Comparison of ENCODE assay signal across 9 cellular contexts in the genomic region with DNA sequence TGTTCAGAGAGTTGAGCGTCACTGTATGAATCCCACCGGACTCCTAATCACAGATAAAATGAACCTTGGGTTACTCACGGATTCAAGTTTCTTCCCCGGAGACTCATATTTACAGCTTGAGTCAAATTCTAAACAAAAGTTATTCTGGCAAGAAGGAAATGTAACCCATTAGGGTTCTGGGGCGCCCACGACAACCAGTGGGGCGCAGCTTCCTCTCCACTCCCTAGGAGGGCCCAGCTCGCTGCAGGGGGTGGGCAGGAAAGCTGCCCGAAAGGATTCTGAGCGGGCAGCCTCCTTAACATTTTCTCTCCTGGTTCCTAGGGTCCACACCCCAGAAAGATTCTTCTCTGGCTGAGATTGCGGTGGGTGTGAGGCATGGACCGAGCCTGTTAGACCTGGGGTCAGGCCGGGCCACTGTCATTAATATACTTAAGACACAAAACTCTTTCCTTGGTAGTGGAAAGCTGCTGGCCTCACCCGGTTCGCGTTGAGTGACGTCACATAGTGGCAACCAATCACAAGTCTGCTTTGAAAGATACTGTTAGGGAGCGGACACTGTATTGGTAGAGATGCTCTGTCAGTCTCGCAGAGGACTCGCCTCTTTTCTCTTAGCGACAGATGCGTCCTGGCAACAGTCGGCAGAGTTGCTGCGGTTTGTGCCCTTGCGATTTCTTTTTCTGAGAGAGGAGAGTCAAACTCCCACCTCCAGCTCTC. TPM values are rescaled to one million over a fixed set of nuclear protein-coding genes. Genes with fewer than 3 reads are reported as not detected.
DNase-seq lines count a peak whose midpoint lies in the region; ATAC-seq and TF ChIP-seq lines count a peak whose summit lies in the region.
"Had no signal": no experiment of that assay in that cellular context is flagged by ENCODE, and none has a peak within 500 bp of the region (broad histone marks: within the 10 kb centered on the region; RNA-seq: fewer than 3 reads in every experiment).

No MANE protein-coding gene starts in this region.

- peak overlapping the region; percentile 82 to 96 (median 92) for H3K4me3 Mint-ChIP-seq in IgD-negative memory B cell
- H3K4me3 Mint-ChIP-seq in activated naive CD4-positive, alpha-beta T cell treated with anti-CD3 and anti-CD28 coated beads for 36 hours = peak overlapping the region; percentile 82

- H3K27ac ChIP-seq in RWPE1 = no peak overlapping the region

- CTCF ChIA-PET in RWPE1 (lab: Yijun Ruan, JAX) = interaction anchor here (0.6 to 1.2 kb wide), 3 partner anchors 117 to 198 kb away, joined by 4 read pairs; a partner anchor contains a TSS
- CTCF ChIA-PET in activated naive CD4-positive, alpha-beta T cell treated with anti-CD3 and anti-CD28 coated beads for 36 hours (lab: Charles Lee) = interaction anchor here (0.6 to 2.1 kb wide), 5 partner anchors 9 to 237 kb away, joined by 3 to 12 read pairs (median 3); no protein-coding TSS in a partner anchor

- no peaks in the 10 kb centered on the region for H3K36me3 Mint-ChIP-seq in IgD-negative memory B cell
- H3K36me3 Mint-ChIP-seq in activated naive CD4-positive, alpha-beta T cell treated with anti-CD3 and anti-CD28 coated beads for 36 hours (ENCODE audit: low read depth) = no peaks in the 10 kb centered on the region

- peak; percentile 99 for ATAC-seq in GM21529 (IDR thresholded peaks at IDR 0.05; ENCODE audit: unreplicated experiment)

- DNase-seq in DMS 273 (lab: John Stamatoyannopoulos, UW; ENCODE audit: unreplicated experiment) (peak; percentile 99), RWPE1 (ENCODE audit: low spot score) (peak; percentile 100), globus pallidus (ENCODE audit: low spot score) (peak; percentile 89), occipital lobe (lab: John Stamatoyannopoulos, UW) (peak; percentile 72), superior temporal gyrus (ENCODE audit: extremely low spot score) (peak; percentile 94)
- DNase-seq in activated naive CD4-positive, alpha-beta T cell treated with anti-CD3 and anti-CD28 coated beads for 36 hours = peak; percentile 93

- H3K4me1 Mint-ChIP-seq in IgD-negative memory B cell = peaks cover 9 to 13% (median 11%) of the 10 kb centered on the region in 3 donors
- peaks cover 10% of the 10 kb centered on the region for H3K4me1 Mint-ChIP-seq in activated naive CD4-positive, alpha-beta T cell treated with anti-CD3 and anti-CD28 coated beads for 36 hours (ENCODE audit: low read depth)

- no peaks in the 10 kb centered on the region for H3K27me3 Mint-ChIP-seq in IgD-negative memory B cell
- no peaks in the 10 kb centered on the region for H3K27me3 Mint-ChIP-seq in activated naive CD4-positive, alpha-beta T cell treated with anti-CD3 and anti-CD28 coated beads for 36 hours (ENCODE audit: low read depth)

- intact Hi-C loops in activated naive CD4-positive, alpha-beta T cell treated with anti-CD3 and anti-CD28 coated beads for 36 hours (cut with micrococcal nuclease) = loop anchor here (1.0 to 5.0 kb wide), 5 partner anchors 14 to 139 kb away; a partner anchor contains a TSS

- no peaks in the 10 kb centered on the region for H3K9me3 Mint-ChIP-seq in IgD-negative memory B cell
- no peaks in the 10 kb centered on the region for H3K9me3 Mint-ChIP-seq in activated naive CD4-positive, alpha-beta T cell treated with anti-CD3 and anti-CD28 coated beads for 36 hours

- TF ChIP-seq CTCF in RWPE1 (conservative IDR thresholded peaks at IDR 0.05; ENCODE audit: low read depth) = no peak

- POLR2A ChIA-PET in RWPE1 (lab: Yijun Ruan, JAX; ENCODE audit: low non-redundant PET) = no interaction called here

- H3K27ac Mint-ChIP-seq in IgD-negative memory B cell = peak overlapping the region; percentile 47 to 88 (median 86)
- H3K27ac Mint-ChIP-seq in activated naive CD4-positive, alpha-beta T cell treated with anti-CD3 and anti-CD28 coated beads for 36 hours = peak overlapping the region; percentile 60

RNA-seq across cellular contexts. Expression of a gene that starts 13.6 kb away (rescaled TPM):
- 0.19 TPM for polyA plus RNA-seq in IgD-negative memory B cell
- under 1 TPM; 0.19 to 0.30 TPM for total RNA-seq in activated naive CD4-positive, alpha-beta T cell treated with anti-CD3 and anti-CD28 coated beads for 36 hours
- total RNA-seq in occipital lobe = not detected
- total RNA-seq: temporal lobe had no signal
